8 cellular contexts compared by ENCODE assay signal in the genomic region with DNA sequence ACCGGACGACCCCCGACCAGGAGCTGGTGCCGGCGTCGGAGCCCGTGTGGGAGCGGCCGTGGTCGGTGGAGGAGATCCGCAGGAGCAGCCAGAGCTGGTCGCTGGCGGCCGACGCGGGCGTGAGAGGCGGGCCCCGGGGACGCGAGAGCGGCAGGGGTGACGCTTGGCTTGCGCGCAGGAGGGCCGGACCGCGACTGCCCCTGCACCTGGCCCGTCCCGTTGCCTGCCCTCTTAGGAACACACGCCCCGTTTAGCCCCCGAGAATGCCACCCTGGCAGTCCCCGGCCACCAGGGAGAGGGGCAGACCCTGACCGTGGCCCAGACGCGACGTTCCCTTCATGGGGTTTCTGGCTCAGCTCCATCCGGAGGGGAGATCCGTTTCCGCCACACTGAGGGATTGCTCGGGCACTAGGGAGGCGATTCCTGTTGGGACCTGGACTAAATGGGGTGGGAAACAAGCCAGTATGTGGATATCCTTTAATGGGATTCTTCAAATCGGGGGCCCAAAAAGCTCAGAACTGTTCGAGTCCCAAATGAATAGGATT. TPM values are rescaled to one million over a fixed set of nuclear protein-coding genes. Genes with fewer than 3 reads are reported as not detected.
DNase-seq lines count a peak whose midpoint lies in the region; ATAC-seq and TF ChIP-seq lines count a peak whose summit lies in the region.
"Not testable (repeated sequence)": the region's sequence is repeated elsewhere in the genome, so short reads cannot be mapped to it uniquely, and the experiment has no call there.

No MANE protein-coding gene starts in this region.

- H3K27me3 Mint-ChIP-seq in T-cell = not testable (repeated sequence)
- H3K27me3 Mint-ChIP-seq in nephron progenitor cell (ENCODE audit: low read depth, poor library complexity) = peaks cover 13% of the 10 kb centered on the region

- not testable (repeated sequence) for H3K9me3 ChIP-seq in heart right ventricle, tibial artery

- TF ChIP-seq CTCF in brain microvascular endothelial cell (IDR thresholded peaks at IDR 0.05; ENCODE audit: low read depth, low read length, missing control alignments); heart right ventricle (IDR thresholded peaks at IDR 0.05); nephron progenitor cell (IDR thresholded peaks at IDR 0.05); tibial artery (IDR thresholded peaks at IDR 0.05): not testable (repeated sequence)

- not testable (repeated sequence) for DNase-seq in T-cell, brain microvascular endothelial cell, heart right ventricle, nephron progenitor cell, tibial artery

- peaks cover 10 to 17% (median 15%) of the 10 kb centered on the region in 3 donors for H3K4me1 Mint-ChIP-seq in T-cell
- H3K4me1 Mint-ChIP-seq in nephron progenitor cell = not testable (repeated sequence)

- H3K27me3 ChIP-seq in brain microvascular endothelial cell (replicated peaks); heart right ventricle; tibial artery: not testable (repeated sequence)

- not testable (repeated sequence) for H3K36me3 ChIP-seq in brain microvascular endothelial cell (replicated peaks); tibial artery
- H3K36me3 ChIP-seq in heart right ventricle = peaks cover 0 to 17% (median 0%) of the 10 kb centered on the region in 9 donors

- peak overlapping the region; percentile 85 for H3K27ac ChIP-seq in brain microvascular endothelial cell
- H3K27ac ChIP-seq in heart right ventricle = peak overlapping the region; percentile 52 to 95 (median 82)
- H3K27ac ChIP-seq in tibial artery = peak overlapping the region; percentile 79 to 83

- POLR2A ChIA-PET in T-cell (lab: Charles Lee) = not testable (repeated sequence)

- H3K36me3 Mint-ChIP-seq in T-cell; nephron progenitor cell (ENCODE audit: low read depth): not testable (repeated sequence)

- H3K4me3 Mint-ChIP-seq in T-cell (peak overlapping the region; percentile 74 to 86 (median 83)), nephron progenitor cell (peak overlapping the region; percentile 82)

- not testable (repeated sequence) for H3K9me3 Mint-ChIP-seq in T-cell, nephron progenitor cell

- H3K4me1 ChIP-seq in heart right ventricle = not testable (repeated sequence)
- H3K4me1 ChIP-seq in tibial artery = peaks cover 0 to 10% (median 0%) of the 10 kb centered on the region in 4 donors

- in situ Hi-C loops in brain microvascular endothelial cell (cut with HindIII; ENCODE audit: low pct_ligation_motif_present, low sequenced_read_pairs) = not testable (repeated sequence)

- H3K27ac Mint-ChIP-seq in T-cell = peak overlapping the region; percentile 67 to 90
- H3K27ac Mint-ChIP-seq in nephron progenitor cell = not testable (repeated sequence)

- CTCF ChIA-PET in T-cell (lab: Charles Lee) = not testable (repeated sequence)

- intact Hi-C loops in heart right ventricle (cut with DNase I) = loop anchor here in 1 of 10 donors (10.0 kb wide), 1 partner anchor 53 kb away; the partner anchor contains the start of gene ZFAND4
- intact Hi-C loops in tibial artery (cut with DNase I; ENCODE audit: low total_unique reads) = not testable (repeated sequence)

- peak overlapping the region; percentile 59 for H3K4me3 ChIP-seq in brain microvascular endothelial cell (ENCODE audit: low read depth, low read length)
- H3K4me3 ChIP-seq in heart right ventricle = peak overlapping the region; percentile 73 to 95 (median 86)
- H3K4me3 ChIP-seq in tibial artery = peak overlapping the region; percentile 68 to 77

- ATAC-seq in GM18498 (IDR thresholded peaks at IDR 0.05; ENCODE audit: unreplicated experiment) (peak; percentile 67), GM21737 (IDR thresholded peaks at IDR 0.05; ENCODE audit: unreplicated experiment) (peak; percentile 47), HG03342 (IDR thresholded peaks at IDR 0.05; ENCODE audit: unreplicated experiment) (peak; percentile 43), T-cell (replicated peaks in 1 of 4) (peak in 3 of 4 experiments; percentile 36 to 43 (median 41)), heart right ventricle (peak; percentile 63 to 91 (median 74))

- WGBS in heart right ventricle, 2 donors = 2% methylated on average over 22 to 26 of the region's 45 CpGs

RNA-seq across cellular contexts. Expression of gene WASHC2C, which starts 0.4 kb away (rescaled TPM):
- 10 to 100 TPM; 51.3 to 66.6 (median 62.5) TPM for total RNA-seq in T-cell
- total RNA-seq in heart right ventricle = 10 to 100 TPM; 21.8 to 32.8 (median 26.8) TPM
- polyA plus RNA-seq in heart right ventricle = 10 to 100 TPM; 10.1 to 13.2 TPM

RNA-seq across cellular contexts. Expression of gene ZFAND4, which starts 54.9 kb away (rescaled TPM):
- total RNA-seq in T-cell (10 to 100 TPM; 26.8 to 32.1 (median 30.6) TPM), heart right ventricle (10 to 100 TPM in 8 of 10 donors, 1 to 10 TPM in 2; 9.5 to 12.5 (median 10.5) TPM)
- polyA plus RNA-seq in heart right ventricle = 1 to 10 TPM; 3.2 to 6.9 TPM
